In genomic region chr10:104231784-104232612, GRCh38 we compare ENCODE assay signal across 8 cellular contexts.
DNase-seq lines count a peak whose midpoint lies in the region; ATAC-seq lines count a peak whose summit lies in the region.

CFAP43 (minus strand) TSS chr10:104232364; CDS start chr10:104232246, 118 bp downstream.

- in situ Hi-C loops in ACHN (cut with HindIII; ENCODE audit: low pct_ligation_motif_present, low pct_unique_long_range_greater_than_20kb, low sequenced_read_pairs): no loop called here

- peak; percentile 98 for DNase-seq in ACHN
- DNase-seq in NCI-H226: peak; percentile 95
- DNase-seq in activated CD4-positive, CD25-positive, alpha-beta regulatory T cell treated with anti-CD3 and anti-CD28 coated beads, Interleukin-2, amount 50 U/mL, for 72 hours: peak; percentile 100
- DNase-seq in cerebellar nuclear complex (lab: John Stamatoyannopoulos, UW): peak; percentile 52 to 84
- DNase-seq in iris pigment epithelial cell (ENCODE audit: low read depth): peak; percentile 95
- peak; percentile 79 for DNase-seq in smooth muscle cell of the brain vasculature (ENCODE audit: low read depth, low spot score)

- peak; percentile 100 for ATAC-seq in GM18907 (IDR thresholded peaks at IDR 0.05; ENCODE audit: unreplicated experiment)
- ATAC-seq in HG03175 (IDR thresholded peaks at IDR 0.05; ENCODE audit: unreplicated experiment): peak; percentile 100

Comparison
In these comparisons a context has a peak if more than half of its experiments do, and no peak if none do; other contexts are left out.
1. Peak in every context shown above with its lines: DNase-seq and ATAC-seq.